Comparison of ENCODE assay signal across 10 cellular contexts in genomic region chr12:50567926-50568325, GRCh38.
DNase-seq lines count a peak whose midpoint lies in the region; ATAC-seq, FAIRE-seq and TF ChIP-seq lines count a peak whose summit lies in the region.
"Had no signal": no experiment of that assay in that cellular context is flagged by ENCODE, and none has a peak within 500 bp of the region (broad histone marks: within the 10 kb centered on the region; RNA-seq: fewer than 3 reads in every experiment).

No MANE protein-coding gene starts in this region.

- ATAC-seq in left colon, result peak; percentile 68
- ATAC-seq in GM19452 (IDR thresholded peaks at IDR 0.05; ENCODE audit: unreplicated experiment), result no peak
- no peak for ATAC-seq in HG02763 (IDR thresholded peaks at IDR 0.05; ENCODE audit: unreplicated experiment)
- no peak for ATAC-seq in activated T-helper 17 cell treated with anti-CD3 and anti-CD28 coated beads, Interleukin-2, amount 50 U/mL, for 72 hours (replicated peaks)

- H3K27me3 Mint-ChIP-seq in activated T-helper 17 cell treated with anti-CD3 and anti-CD28 coated beads, Interleukin-2, amount 50 U/mL, for 72 hours, result no peaks in the 10 kb centered on the region

- peaks cover 17% of the 10 kb centered on the region for H3K4me1 Mint-ChIP-seq in activated T-helper 17 cell treated with anti-CD3 and anti-CD28 coated beads, Interleukin-2, amount 50 U/mL, for 72 hours

- peaks cover 24% of the 10 kb centered on the region for H3F3A ChIP-seq in GM23248 (ENCODE audit: insufficient read depth)

- H3K4me1 ChIP-seq in GM23248 (ENCODE audit: insufficient read depth) (peaks cover 46% of the 10 kb centered on the region), ascending aorta (peaks cover 0 to 27% of the 10 kb centered on the region in 2 donors), small intestine (ENCODE audit: control insufficient read depth in 2 of 2, insufficient read depth in 1 of 2, low read depth in 1 of 2, low read length in 1 of 2) (peaks cover 0 to 6% of the 10 kb centered on the region in 2 donors)

- WGBS in GM23248 (ENCODE audit: low coverage in 1 of 2, low lambda C conversion rate in 2 of 2, missing lambda C conversion rate in 2 of 2), 2 experiments, result 44 to 56% methylated on average over 1 of the region's 1 CpG
- WGBS in small intestine, 3 donors, result 30 to 49% (median 39%) methylated on average over 1 of the region's 1 CpG

- intact Hi-C loops in ascending aorta (cut with DNase I) (no loop called here), left colon (cut with DNase I, micrococcal nuclease) (no loop called here)

- H3K4me3 Mint-ChIP-seq in activated T-helper 17 cell treated with anti-CD3 and anti-CD28 coated beads, Interleukin-2, amount 50 U/mL, for 72 hours, result no peak overlapping the region

- DNase-seq in GM23248, result peak; percentile 12
- no peak for DNase-seq in ascending aorta (ENCODE audit: low spot score in 2 of 2)
- no peak for DNase-seq in left colon
- DNase-seq in small intestine, result peak; percentile 14
- no peak for DNase-seq in NCI-H187 (lab: John Stamatoyannopoulos, UW)
- DNase-seq: activated CD4-positive, alpha-beta T cell treated with anti-CD3 and anti-CD28 coated beads for 1 hour had no signal

- H3K27me3 ChIP-seq in GM23248 (replicated peaks; ENCODE audit: insufficient read depth) (no peaks in the 10 kb centered on the region), ascending aorta (no peaks in the 10 kb centered on the region), small intestine (ENCODE audit: control insufficient read depth in 2 of 2, insufficient read depth in 2 of 2, low read length in 2 of 2) (no peaks in the 10 kb centered on the region)

- H3K27ac Mint-ChIP-seq in activated T-helper 17 cell treated with anti-CD3 and anti-CD28 coated beads, Interleukin-2, amount 50 U/mL, for 72 hours, result no peak overlapping the region

- H3K36me3 Mint-ChIP-seq in activated T-helper 17 cell treated with anti-CD3 and anti-CD28 coated beads, Interleukin-2, amount 50 U/mL, for 72 hours (ENCODE audit: low read depth), result no peaks in the 10 kb centered on the region

- no peaks in the 10 kb centered on the region for H3K36me3 ChIP-seq in GM23248 (ENCODE audit: low read depth)
- no peaks in the 10 kb centered on the region for H3K36me3 ChIP-seq in ascending aorta
- no peaks in the 10 kb centered on the region for H3K36me3 ChIP-seq in small intestine (ENCODE audit: control insufficient read depth in 2 of 2, insufficient read depth in 2 of 2, low read length in 2 of 2)

- H3K27ac ChIP-seq in GM23248 (peak overlapping the region; percentile 20; the same call in 1 of the 2 replicates), ascending aorta (peak overlapping the region; percentile 34 to 66), small intestine (ENCODE audit: low read depth in 1 of 2, low read length in 1 of 2) (peak overlapping the region in 1 of 2 donors; percentile 43)

- in situ Hi-C loops in GM23248 (cut with MboI), result no loop called here

- no peak overlapping the region for H3K4me2 ChIP-seq in GM23248 (ENCODE audit: unreplicated experiment)

- peaks cover 93% of the 10 kb centered on the region for H3K79me2 ChIP-seq in GM23248 (ENCODE audit: insufficient read depth)

- no peaks in the 10 kb centered on the region for H3K9me2 ChIP-seq in GM23248 (ENCODE audit: insufficient read depth)

- H2AFZ ChIP-seq in GM23248, result no peak overlapping the region

- no peak for TF ChIP-seq CTCF in ascending aorta (IDR thresholded peaks at IDR 0.05)

- H3K4me3 ChIP-seq in GM23248 (no peak overlapping the region), ascending aorta (no peak overlapping the region), small intestine (ENCODE audit: low read depth in 1 of 2, low read length in 2 of 2) (no peak overlapping the region)

- H3K9me3 Mint-ChIP-seq in activated T-helper 17 cell treated with anti-CD3 and anti-CD28 coated beads, Interleukin-2, amount 50 U/mL, for 72 hours, result no peaks in the 10 kb centered on the region

- no peaks in the 10 kb centered on the region for H4K20me1 ChIP-seq in GM23248 (ENCODE audit: insufficient read depth)

- FAIRE-seq in small intestine (lab: Jason Lieb, UNC), result no peak
- FAIRE-seq: urothelium cell line had no signal

- no peaks in the 10 kb centered on the region for H3K9me3 ChIP-seq in GM23248 (ENCODE audit: low read depth)
- H3K9me3 ChIP-seq in ascending aorta, result no peaks in the 10 kb centered on the region
- H3K9me3 ChIP-seq in small intestine (ENCODE audit: control insufficient read depth, low read depth), result no peaks in the 10 kb centered on the region

- 0 out of 2 replicates have a peak overlapping the region, but pooled peaks have one; percentile 9 for H3K9ac ChIP-seq in GM23248

Comparison
In these comparisons a context has a peak if more than half of its experiments do, and no peak if none do; other contexts are left out.
1. DNase-seq: peak in GM23248 (single experiment) and small intestine (single experiment); none in ascending aorta (0 of 2), left colon (0 of 2) and NCI-H187 (0 of 2).